In genomic region chr6:169411296-169411695, GRCh38 we compare ENCODE assay signal across 23 cellular contexts.
"Had no signal": no experiment of that assay in that cellular context is flagged by ENCODE, and none has a peak within 500 bp of the region (broad histone marks: within the 10 kb centered on the region; RNA-seq: fewer than 3 reads in every experiment).

No MANE protein-coding gene starts in this region.

- H3K4me1 ChIP-seq: left lung, parathyroid adenoma, psoas muscle, right lobe of liver, stomach, testis, thyroid gland, transverse colon, vagina had no signal

- H2AFZ ChIP-seq: parathyroid adenoma had no signal

- H3K36me3 ChIP-seq: left lung, right lobe of liver, stomach, thyroid gland, transverse colon, upper lobe of left lung, vagina had no signal

- H3K27me3 ChIP-seq: left lung, right lobe of liver, stomach, testis, thyroid gland, transverse colon, upper lobe of left lung, vagina had no signal

- H3K4me3 ChIP-seq: left lung, mucosa of descending colon, psoas muscle, right lobe of liver, smooth muscle cell, stomach, testis, thyroid gland, transverse colon, upper lobe of left lung, vagina had no signal

- H3K9ac ChIP-seq: parathyroid adenoma had no signal

- DNase-seq: hippocampal formation; kidney; left colon; left lung; midbrain; mucosa of descending colon; naive thymus-derived CD4-positive, alpha-beta T cell; nucleus accumbens; psoas muscle; right lobe of liver; stimulated activated CD4-positive, alpha-beta T cell treated with anti-CD3 and anti-CD28 coated beads, Interleukin-1b, Interleukin-23, amount 100 ng/mL, for 48 hours; stimulated activated CD4-positive, alpha-beta T cell treated with anti-CD3 and anti-CD28 coated beads, Interleukin-2, amount 100 ng/mL, for 48 hours; stimulated activated CD4-positive, alpha-beta T cell treated with anti-CD3 and anti-CD28 coated beads, Interleukin-4, amount 100 ng/mL, for 4 hours; stimulated activated CD8-positive, alpha-beta memory T cell treated with anti-CD3 and anti-CD28 coated beads, Interleukin-4, amount 100 ng/mL, for 48 hours; stimulated activated naive CD8-positive, alpha-beta T cell treated with anti-CD3 and anti-CD28 coated beads, Interleukin-15, Interleukin-2, amounts not matched to agents 100 U/mL and 50 U/mL, for 24 hours; stomach; testis; thyroid gland; transverse colon had no signal

- H3K4me2 ChIP-seq: smooth muscle cell had no signal

- H3K27ac ChIP-seq: left lung, parathyroid adenoma, psoas muscle, right lobe of liver, stomach, testis, thyroid gland, transverse colon, upper lobe of left lung, vagina had no signal

- H3K9me3 ChIP-seq: right lobe of liver, testis, thyroid gland, vagina had no signal
